9 cellular contexts compared by ENCODE assay signal in genomic region chr2:39696072-39696471, GRCh38. TPM values are rescaled to one million over a fixed set of nuclear protein-coding genes. Genes with fewer than 3 reads are reported as not detected.
DNase-seq lines count a peak whose midpoint lies in the region; TF ChIP-seq lines count a peak whose summit lies in the region.
"Had no signal": no experiment of that assay in that cellular context is flagged by ENCODE, and none has a peak within 500 bp of the region (broad histone marks: within the 10 kb centered on the region; RNA-seq: fewer than 3 reads in every experiment).

No MANE protein-coding gene starts in this region.

- H3K9me3 ChIP-seq in endodermal cell (ENCODE audit: control insufficient read depth, low read length) = peaks cover 5% of the 10 kb centered on the region

- no peak overlapping the region for H3K4me3 ChIP-seq in endodermal cell (ENCODE audit: low read length)

- no peaks in the 10 kb centered on the region for H3K27me3 Mint-ChIP-seq in endodermal cell (ENCODE audit: insufficient read depth)

- peaks cover 13% of the 10 kb centered on the region for H3K9me3 Mint-ChIP-seq in endodermal cell

- 92% methylated on average over 3 of the region's 3 CpGs; no CpG with 5 or more reads in 1 of the 2 experiments for WGBS in endodermal cell (ENCODE audit: insufficient coverage in 1 of 2, insufficient read length in 1 of 2), 2 experiments

- no peak for TF ChIP-seq CTCF in endodermal cell (conservative IDR thresholded peaks at IDR 0.05)

- H3K9ac ChIP-seq in endodermal cell (ENCODE audit: extremely low read depth, low read length, poor library complexity, severe bottlenecking) = no peak overlapping the region

- no peaks in the 10 kb centered on the region for H3K36me3 ChIP-seq in endodermal cell (ENCODE audit: control insufficient read depth, insufficient read depth, low read length)

- peak overlapping the region; percentile 67 for H3K27ac ChIP-seq in endodermal cell (ENCODE audit: low read depth, low read length)

- no peaks in the 10 kb centered on the region for H3K4me1 Mint-ChIP-seq in endodermal cell
- H3K4me1 Mint-ChIP-seq: activated B cell treated with CpG ODN at 0.5 μM for 24 hours had no signal

- no peaks in the 10 kb centered on the region for H3K4me1 ChIP-seq in endodermal cell (ENCODE audit: control insufficient read depth, insufficient read depth, low read length)

- no peak overlapping the region for H3K4me3 Mint-ChIP-seq in endodermal cell
- H3K4me3 Mint-ChIP-seq: activated B cell treated with CpG ODN at 0.5 μM for 24 hours had no signal

- DNase-seq in EH (ENCODE audit: low read depth) (peak; percentile 87), NCI-H2171 (lab: John Stamatoyannopoulos, UW) (peak; percentile 57), endodermal cell (no peak), non-pigmented ciliary epithelial cell (ENCODE audit: low read depth) (peak; percentile 94), NOMO-1 treated with dmso at 0.1 percent for 144 hours (lab: John Stamatoyannopoulos, UW; ENCODE audit: unreplicated experiment) (no peak), NOMO-1 treated with DMSO at 0.1 percent for 48 hours (lab: John Stamatoyannopoulos, UW; ENCODE audit: unreplicated experiment) (no peak), CD1c-positive myeloid dendritic cell (ENCODE audit: extremely low spot score) (no peak)
- no peak for DNase-seq in activated CD8-positive, alpha-beta memory T cell treated with anti-CD3 and anti-CD28 coated beads, Interleukin-2, amount 50 U/mL, for 4 hours
- DNase-seq: activated B cell treated with CpG ODN at 0.5 μM for 24 hours had no signal

- no peak overlapping the region for H3K27ac Mint-ChIP-seq in endodermal cell
- H3K27ac Mint-ChIP-seq: activated B cell treated with CpG ODN at 0.5 μM for 24 hours had no signal

- no peaks in the 10 kb centered on the region for H3K36me3 Mint-ChIP-seq in endodermal cell (ENCODE audit: low read depth)

- H3K27me3 ChIP-seq in endodermal cell (ENCODE audit: control insufficient read depth, insufficient read depth, low read length, poor library complexity, severe bottlenecking) = no peaks in the 10 kb centered on the region

RNA-seq across cellular contexts. Expression of gene TMEM178A, which starts 30.4 kb away (rescaled TPM):
- 1 to 10 TPM; 5.5 to 7.4 TPM for total RNA-seq in endodermal cell
- 24.1 TPM for polyA plus RNA-seq in endodermal cell (2013, experiment 1 of 2)
- 22.6 TPM for polyA plus RNA-seq in endodermal cell (2013, experiment 2 of 2)
- total RNA-seq: activated B cell treated with CpG ODN at 0.5 μM for 24 hours had no signal

Comparison
In these comparisons a context has a peak if more than half of its experiments do, and no peak if none do; other contexts are left out.
1. DNase-seq: peak in EH (single experiment), NCI-H2171 (single experiment) and non-pigmented ciliary epithelial cell (single experiment); none in endodermal cell (single experiment), NOMO-1 treated with dmso at 0.1 percent for 144 hours (single experiment), activated CD8-positive, alpha-beta memory T cell treated with anti-CD3 and anti-CD28 coated beads, Interleukin-2, amount 50 U/mL, for 4 hours (single experiment), NOMO-1 treated with DMSO at 0.1 percent for 48 hours (single experiment) and CD1c-positive myeloid dendritic cell (single experiment).